8 cellular contexts compared by ENCODE assay signal in genomic region chrX:153600032-153600373, GRCh38. TPM values are rescaled to one million over a fixed set of nuclear protein-coding genes. Genes with fewer than 3 reads are reported as not detected.
DNase-seq lines count a peak whose midpoint lies in the region; ATAC-seq and TF ChIP-seq lines count a peak whose summit lies in the region.

No MANE protein-coding gene starts in this region.

- peak overlapping the region; percentile 64 to 76 for H3K4me3 ChIP-seq in foreskin fibroblast (ENCODE audit: low read depth in 1 of 2, low read length in 2 of 2)
- H3K4me3 ChIP-seq in spleen = peak overlapping the region; percentile 39 to 94 (median 52)

- peak overlapping the region in 2 of 8 donors; percentile 77 to 81 for H3K27ac ChIP-seq in spleen

- H3K4me1 ChIP-seq in spleen = peaks cover 6 to 48% (median 35%) of the 10 kb centered on the region in 6 donors

- H3K36me3 Mint-ChIP-seq in activated CD4-positive, alpha-beta T cell treated with anti-CD3 and anti-CD28 coated beads for 36 hours (ENCODE audit: low read depth) = peaks cover 9% of the 10 kb centered on the region
- no peaks in the 10 kb centered on the region for H3K36me3 Mint-ChIP-seq in T-helper 17 cell (ENCODE audit: low read depth)

- no peaks in the 10 kb centered on the region for H3K27me3 Mint-ChIP-seq in activated CD4-positive, alpha-beta T cell treated with anti-CD3 and anti-CD28 coated beads for 36 hours
- H3K27me3 Mint-ChIP-seq in T-helper 17 cell = no peaks in the 10 kb centered on the region

- no peak for TF ChIP-seq POLR2A in spleen (IDR thresholded peaks at IDR 0.05)

- peak overlapping the region; percentile 81 for H3K4me3 Mint-ChIP-seq in activated CD4-positive, alpha-beta T cell treated with anti-CD3 and anti-CD28 coated beads for 36 hours
- peak overlapping the region; percentile 95 for H3K4me3 Mint-ChIP-seq in T-helper 17 cell

- H3K4me1 Mint-ChIP-seq in activated CD4-positive, alpha-beta T cell treated with anti-CD3 and anti-CD28 coated beads for 36 hours = peaks cover 35% of the 10 kb centered on the region
- H3K4me1 Mint-ChIP-seq in T-helper 17 cell = peaks cover 38% of the 10 kb centered on the region

- no peak for TF ChIP-seq CTCF in foreskin fibroblast (IDR thresholded peaks at IDR 0.05; ENCODE audit: low read depth, low read length)
- no peak for TF ChIP-seq CTCF in spleen (IDR thresholded peaks at IDR 0.05 in 8 of 11, conservative IDR thresholded peaks at IDR 0.05 in 3 of 11)

- ATAC-seq in activated CD4-positive, alpha-beta T cell treated with anti-CD3 and anti-CD28 coated beads for 36 hours = no peak
- no peak for ATAC-seq in T-helper 17 cell

- peaks cover 0 to 2% (median 0%) of the 10 kb centered on the region in 7 donors for H3K27me3 ChIP-seq in spleen (replicated peaks in 1 of 7)

- H3K9me3 ChIP-seq in T-helper 17 cell (ENCODE audit: control insufficient read depth, low read length, poor library complexity, severe bottlenecking) = no peaks in the 10 kb centered on the region
- no peaks in the 10 kb centered on the region for H3K9me3 ChIP-seq in spleen

- 0 to 33% (median 7%) methylated on average over 1 to 2 of the region's 2 CpGs for WGBS in spleen, 5 donors

- CTCF ChIA-PET in activated CD4-positive, alpha-beta T cell treated with anti-CD3 and anti-CD28 coated beads for 36 hours (lab: Charles Lee) = interaction anchor here (0.6 to 3.0 kb wide), 6 partner anchors 9 to 68 kb away, joined by 3 to 18 read pairs (median 4); no protein-coding TSS in a partner anchor

- H3K36me3 ChIP-seq in spleen = peaks cover 0 to 10% (median 0%) of the 10 kb centered on the region in 6 donors

- H3K27ac Mint-ChIP-seq in activated CD4-positive, alpha-beta T cell treated with anti-CD3 and anti-CD28 coated beads for 36 hours = peak overlapping the region; percentile 72
- peak overlapping the region; percentile 65 for H3K27ac Mint-ChIP-seq in T-helper 17 cell

- intact Hi-C loops in activated CD4-positive, alpha-beta T cell treated with anti-CD3 and anti-CD28 coated beads for 36 hours (cut with DNase I, micrococcal nuclease) = no loop called here
- intact Hi-C loops in spleen (cut with DNase I; ENCODE audit: low total_unique reads) = no loop called here

- peak; percentile 32 for DNase-seq in activated CD4-positive, alpha-beta T cell treated with anti-CD3 and anti-CD28 coated beads for 36 hours
- no peak for DNase-seq in activated CD4-positive, alpha-beta T cell treated with anti-CD3 and anti-CD28 coated beads for 1 hour
- no peak for DNase-seq in T-helper 17 cell
- DNase-seq in foreskin fibroblast = peak in 1 of 2 donors; percentile 30
- DNase-seq in spleen = peak; percentile 60
- DNase-seq in NCI-H2081 (lab: John Stamatoyannopoulos, UW) = no peak
- DNase-seq in NCI-H446 treated with DMSO at 0.1 percent for 48 hours (lab: John Stamatoyannopoulos, UW) = no peak
- DNase-seq in medulla oblongata (ENCODE audit: extremely low spot score) = no peak

- POLR2A ChIA-PET in activated CD4-positive, alpha-beta T cell treated with anti-CD3 and anti-CD28 coated beads for 36 hours (lab: Charles Lee) = interaction anchor here (1.2 kb wide), 1 partner anchor 10 kb away, joined by 5 read pairs; no protein-coding TSS in a partner anchor

- H3K9me3 Mint-ChIP-seq in activated CD4-positive, alpha-beta T cell treated with anti-CD3 and anti-CD28 coated beads for 36 hours (ENCODE audit: low read depth) = no peaks in the 10 kb centered on the region

RNA-seq across cellular contexts. Expression of gene CCNQ, which starts 1.1 kb away (rescaled TPM):
- total RNA-seq in activated CD4-positive, alpha-beta T cell treated with anti-CD3 and anti-CD28 coated beads for 36 hours = 10 to 100 TPM; 13.9 to 14.7 TPM
- total RNA-seq in T-helper 17 cell (10 to 100 TPM; 14.6 to 19.2 TPM), spleen (10 to 100 TPM; 17.5 to 32.0 (median 21.7) TPM)
- 10 to 100 TPM; 58.6 to 67.3 (median 59.6) TPM for polyA plus RNA-seq in spleen

RNA-seq across cellular contexts. Expression of gene DUSP9, which starts 47.0 kb away (rescaled TPM):
- under 1 TPM; 0.12 to 0.14 TPM for total RNA-seq in activated CD4-positive, alpha-beta T cell treated with anti-CD3 and anti-CD28 coated beads for 36 hours
- total RNA-seq in T-helper 17 cell = not detected
- total RNA-seq in spleen = under 1 TPM in 1 of 7 donors, not detected in 6; 0.17 TPM
- under 1 TPM in 1 of 3 donors, not detected in 2; 0.09 TPM for polyA plus RNA-seq in spleen

Comparison
In these comparisons a context has a peak if more than half of its experiments do, and no peak if none do; other contexts are left out.
1. DNase-seq: peak in activated CD4-positive, alpha-beta T cell treated with anti-CD3 and anti-CD28 coated beads for 36 hours (single experiment) and spleen (single experiment); none in activated CD4-positive, alpha-beta T cell treated with anti-CD3 and anti-CD28 coated beads for 1 hour (single experiment), T-helper 17 cell (0 of 3), NCI-H2081 (0 of 2), NCI-H446 treated with DMSO at 0.1 percent for 48 hours (single experiment) and medulla oblongata (single experiment).